Comparison of ENCODE assay signal across 33 cellular contexts in genomic region chr2:223530811-223531210, GRCh38.
"Had no signal": no experiment of that assay in that cellular context is flagged by ENCODE, and none has a peak within 500 bp of the region (broad histone marks: within the 10 kb centered on the region; RNA-seq: fewer than 3 reads in every experiment).

No MANE protein-coding gene starts in this region.

- H3K4me1 Mint-ChIP-seq: activated B cell treated with CpG ODN at 0.5 μM for 24 hours; activated CD4-positive, alpha-beta memory T cell treated with anti-CD3 and anti-CD28 coated beads, Interleukin-2, amount 10 ng/mL, durations not matched to agents 7 days and 5 days; activated CD4-positive, alpha-beta T cell treated with anti-CD3 and anti-CD28 coated beads for 36 hours; activated CD4-positive, alpha-beta T cell treated with anti-CD3 and anti-CD28 coated beads, Interleukin-2, amount 10 ng/mL, durations not matched to agents 24 days and 14 days; activated CD4-positive, alpha-beta T cell treated with anti-CD3 and anti-CD28 coated beads, Interleukin-2, amount 10 ng/mL, durations not matched to agents 7 days and 5 days; activated CD8-positive, alpha-beta memory T cell treated with anti-CD3 and anti-CD28 coated beads, Interleukin-2, amount 10 ng/mL, durations not matched to agents 7 days and 5 days; T-cell; T-helper 17 cell had no signal

- H3K36me3 ChIP-seq: WERI-Rb-1 had no signal

- H3K27ac ChIP-seq: VCaP, WERI-Rb-1 had no signal

- DNase-seq: activated B cell treated with CpG ODN at 0.5 μM for 24 hours; activated CD4-positive, alpha-beta memory T cell treated with anti-CD3 and anti-CD28 coated beads for 36 hours; activated CD4-positive, alpha-beta memory T cell treated with anti-CD3 and anti-CD28 coated beads, Interleukin-2, amount 10 ng/mL, durations not matched to agents 7 days and 5 days; activated CD4-positive, alpha-beta T cell treated with anti-CD3 and anti-CD28 coated beads for 1 hour; activated CD4-positive, alpha-beta T cell treated with anti-CD3 and anti-CD28 coated beads for 36 hours; activated CD4-positive, alpha-beta T cell treated with anti-CD3 and anti-CD28 coated beads for 4 hours; activated CD4-positive, alpha-beta T cell treated with anti-CD3 and anti-CD28 coated beads for 48 hours; activated CD4-positive, alpha-beta T cell treated with anti-CD3 and anti-CD28 coated beads, Interleukin-2, amount 10 ng/mL, durations not matched to agents 24 days and 14 days; activated CD4-positive, alpha-beta T cell treated with anti-CD3 and anti-CD28 coated beads, Interleukin-2, amount 10 ng/mL, durations not matched to agents 7 days and 5 days; activated CD4-positive, alpha-beta T cell treated with anti-CD3 and anti-CD28 coated beads, Interleukin-2, amount 50 U/mL, for 1 hour; activated CD4-positive, alpha-beta T cell treated with anti-CD3 and anti-CD28 coated beads, Interleukin-2, amount 50 U/mL, for 4 hours; activated CD4-positive, alpha-beta T cell treated with anti-CD3 and anti-CD28 coated beads, Interleukin-2, amount 50 U/mL, for 48 hours; activated CD4-positive, CD25-positive, alpha-beta regulatory T cell; activated CD4-positive, CD25-positive, alpha-beta regulatory T cell treated with anti-CD3 and anti-CD28 coated beads, Interleukin-2, amount 50 U/mL, for 72 hours; activated CD8-positive, alpha-beta memory T cell treated with anti-CD3 and anti-CD28 coated beads for 24 hours; activated CD8-positive, alpha-beta memory T cell treated with anti-CD3 and anti-CD28 coated beads, Interleukin-2, amount 10 ng/mL, durations not matched to agents 7 days and 5 days; activated CD8-positive, alpha-beta memory T cell treated with anti-CD3 and anti-CD28 coated beads, Interleukin-2, amount 50 U/mL, for 4 hours; activated CD8-positive, alpha-beta memory T cell treated with anti-CD3 and anti-CD28 coated beads, Interleukin-2, amount 50 U/mL, for 48 hours; activated CD8-positive, alpha-beta T cell treated with anti-CD3 and anti-CD28 coated beads for 36 hours; activated CD8-positive, alpha-beta T cell treated with anti-CD3 and anti-CD28 coated beads, Interleukin-2, amount 10 ng/mL, durations not matched to agents 7 days and 5 days; activated T-cell treated with anti-CD3 and anti-CD28 coated beads for 4 hours; T-cell; T-helper 1 cell; T-helper 17 cell; T-helper 2 cell; T-helper 9 cell; T1000; WERI-Rb-1 had no signal

- H3K27ac Mint-ChIP-seq: activated B cell treated with CpG ODN at 0.5 μM for 24 hours; activated CD4-positive, alpha-beta memory T cell treated with anti-CD3 and anti-CD28 coated beads for 36 hours; activated CD4-positive, alpha-beta memory T cell treated with anti-CD3 and anti-CD28 coated beads, Interleukin-2, amount 10 ng/mL, durations not matched to agents 7 days and 5 days; activated CD4-positive, alpha-beta T cell treated with anti-CD3 and anti-CD28 coated beads for 36 hours; activated CD4-positive, alpha-beta T cell treated with anti-CD3 and anti-CD28 coated beads, Interleukin-2, amount 10 ng/mL, durations not matched to agents 24 days and 14 days; activated CD4-positive, alpha-beta T cell treated with anti-CD3 and anti-CD28 coated beads, Interleukin-2, amount 10 ng/mL, durations not matched to agents 7 days and 5 days; activated CD8-positive, alpha-beta memory T cell treated with anti-CD3 and anti-CD28 coated beads, Interleukin-2, amount 10 ng/mL, durations not matched to agents 7 days and 5 days; activated CD8-positive, alpha-beta T cell treated with anti-CD3 and anti-CD28 coated beads for 36 hours; activated CD8-positive, alpha-beta T cell treated with anti-CD3 and anti-CD28 coated beads, Interleukin-2, amount 10 ng/mL, durations not matched to agents 7 days and 5 days; T-cell; T-helper 1 cell treated with Interleukin-12 subunit alpha and Interleukin-12 subunit beta and Interleukin-4 antibody, amounts not matched to agents 30 μg/mL and 1 μg/mL, for 36 hours; T-helper 17 cell; T-helper 2 cell treated with Interferon-gamma antibody and Interleukin-4, amounts not matched to agents 5 μg/mL and 100 μg/mL, for 36 hours; WTC11 had no signal

- H3K27me3 Mint-ChIP-seq: activated B cell treated with CpG ODN at 0.5 μM for 24 hours; activated CD4-positive, alpha-beta memory T cell treated with anti-CD3 and anti-CD28 coated beads for 36 hours; activated CD4-positive, alpha-beta memory T cell treated with anti-CD3 and anti-CD28 coated beads, Interleukin-2, amount 10 ng/mL, durations not matched to agents 7 days and 5 days; activated CD4-positive, alpha-beta T cell treated with anti-CD3 and anti-CD28 coated beads for 36 hours; activated CD4-positive, alpha-beta T cell treated with anti-CD3 and anti-CD28 coated beads, Interleukin-2, amount 10 ng/mL, durations not matched to agents 24 days and 14 days; activated CD4-positive, alpha-beta T cell treated with anti-CD3 and anti-CD28 coated beads, Interleukin-2, amount 10 ng/mL, durations not matched to agents 7 days and 5 days; activated CD8-positive, alpha-beta memory T cell treated with anti-CD3 and anti-CD28 coated beads, Interleukin-2, amount 10 ng/mL, durations not matched to agents 7 days and 5 days; activated CD8-positive, alpha-beta T cell treated with anti-CD3 and anti-CD28 coated beads for 36 hours; T-cell; T-helper 17 cell had no signal

- H3K36me3 Mint-ChIP-seq: activated CD4-positive, alpha-beta memory T cell treated with anti-CD3 and anti-CD28 coated beads for 36 hours; activated CD8-positive, alpha-beta memory T cell treated with anti-CD3 and anti-CD28 coated beads, Interleukin-2, amount 10 ng/mL, durations not matched to agents 7 days and 5 days; T-cell had no signal

- H3K4me3 Mint-ChIP-seq: activated B cell treated with CpG ODN at 0.5 μM for 24 hours; activated CD4-positive, alpha-beta memory T cell treated with anti-CD3 and anti-CD28 coated beads for 36 hours; activated CD4-positive, alpha-beta memory T cell treated with anti-CD3 and anti-CD28 coated beads, Interleukin-2, amount 10 ng/mL, durations not matched to agents 7 days and 5 days; activated CD4-positive, alpha-beta T cell treated with anti-CD3 and anti-CD28 coated beads for 36 hours; activated CD4-positive, alpha-beta T cell treated with anti-CD3 and anti-CD28 coated beads, Interleukin-2, amount 10 ng/mL, durations not matched to agents 24 days and 14 days; activated CD4-positive, alpha-beta T cell treated with anti-CD3 and anti-CD28 coated beads, Interleukin-2, amount 10 ng/mL, durations not matched to agents 7 days and 5 days; activated CD8-positive, alpha-beta memory T cell treated with anti-CD3 and anti-CD28 coated beads, Interleukin-2, amount 10 ng/mL, durations not matched to agents 7 days and 5 days; activated CD8-positive, alpha-beta T cell treated with anti-CD3 and anti-CD28 coated beads for 36 hours; activated CD8-positive, alpha-beta T cell treated with anti-CD3 and anti-CD28 coated beads, Interleukin-2, amount 10 ng/mL, durations not matched to agents 7 days and 5 days; T-cell; T-helper 1 cell treated with Interleukin-12 subunit alpha and Interleukin-12 subunit beta and Interleukin-4 antibody, amounts not matched to agents 30 μg/mL and 1 μg/mL, for 36 hours; T-helper 17 cell; T-helper 2 cell treated with Interferon-gamma antibody and Interleukin-4, amounts not matched to agents 5 μg/mL and 100 μg/mL, for 36 hours; WTC11 had no signal

- H3K9me3 Mint-ChIP-seq: activated CD4-positive, alpha-beta memory T cell treated with anti-CD3 and anti-CD28 coated beads for 36 hours; activated CD4-positive, alpha-beta memory T cell treated with anti-CD3 and anti-CD28 coated beads, Interleukin-2, amount 10 ng/mL, durations not matched to agents 7 days and 5 days; activated CD4-positive, alpha-beta T cell treated with anti-CD3 and anti-CD28 coated beads, Interleukin-2, amount 10 ng/mL, durations not matched to agents 24 days and 14 days; activated CD4-positive, alpha-beta T cell treated with anti-CD3 and anti-CD28 coated beads, Interleukin-2, amount 10 ng/mL, durations not matched to agents 7 days and 5 days; T-helper 1 cell treated with Interleukin-12 subunit alpha and Interleukin-12 subunit beta and Interleukin-4 antibody, amounts not matched to agents 30 μg/mL and 1 μg/mL, for 36 hours; T-helper 2 cell treated with Interferon-gamma antibody and Interleukin-4, amounts not matched to agents 5 μg/mL and 100 μg/mL, for 36 hours had no signal

- ATAC-seq: activated CD4-positive, alpha-beta T cell treated with anti-CD3 and anti-CD28 coated beads for 36 hours; activated CD4-positive, CD25-positive, alpha-beta regulatory T cell treated with anti-CD3 and anti-CD28 coated beads, Interleukin-2, amount 50 U/mL, for 24 hours; activated CD8-positive, alpha-beta memory T cell treated with anti-CD3 and anti-CD28 coated beads, Interleukin-2, amount 10 ng/mL, durations not matched to agents 7 days and 5 days; activated CD8-positive, alpha-beta T cell treated with anti-CD3 and anti-CD28 coated beads for 36 hours; activated CD8-positive, alpha-beta T cell treated with anti-CD3 and anti-CD28 coated beads, Interleukin-2, amount 10 ng/mL, durations not matched to agents 7 days and 5 days; T-cell; T-helper 17 cell; WTC11 had no signal
